In genomic region chr19:43620061-43621001, GRCh38 we compare ENCODE assay signal across 8 cellular contexts. TPM values are rescaled to one million over a fixed set of nuclear protein-coding genes. Genes with fewer than 3 reads are reported as not detected.
DNase-seq lines count a peak whose midpoint lies in the region; ATAC-seq and TF ChIP-seq lines count a peak whose summit lies in the region.

No MANE protein-coding gene starts in this region.

- H3K9me3 ChIP-seq in HAP-1 (no peaks in the 10 kb centered on the region), trophoblast cell (ENCODE audit: insufficient read depth, low read depth, low read length) (peaks cover 4% of the 10 kb centered on the region)

- H3K18ac ChIP-seq in trophoblast cell (ENCODE audit: low read length) = peak overlapping the region; percentile 16

- POLR2A ChIA-PET in activated CD4-positive, alpha-beta T cell treated with anti-CD3 and anti-CD28 coated beads for 36 hours (lab: Charles Lee) = no interaction called here

- no peak overlapping the region for H2BK12ac ChIP-seq in trophoblast cell (ENCODE audit: low read length)

- peak overlapping the region; percentile 50 for H4K91ac ChIP-seq in trophoblast cell (ENCODE audit: low read depth, low read length)

- no peak overlapping the region for H3K9ac ChIP-seq in trophoblast cell (ENCODE audit: low read length)

- H3K27me3 ChIP-seq in HAP-1 (ENCODE audit: low read depth) (no peaks in the 10 kb centered on the region), trophoblast cell (ENCODE audit: insufficient read depth, low read length) (no peaks in the 10 kb centered on the region)

- peaks cover 9% of the 10 kb centered on the region for H3K79me2 ChIP-seq in trophoblast cell (ENCODE audit: control insufficient read depth, insufficient read depth, low read length, poor library complexity)

- peaks cover 3% of the 10 kb centered on the region; the same call in 1 of the 2 replicates for H3K36me3 ChIP-seq in HAP-1 (replicated peaks)
- no peaks in the 10 kb centered on the region for H3K36me3 ChIP-seq in trophoblast cell (ENCODE audit: control insufficient read depth in 1 of 2, insufficient read depth in 2 of 2, low read length in 2 of 2)

- H3K27me3 Mint-ChIP-seq in activated CD4-positive, alpha-beta T cell treated with anti-CD3 and anti-CD28 coated beads for 36 hours = no peaks in the 10 kb centered on the region

- ATAC-seq in activated CD4-positive, alpha-beta T cell treated with anti-CD3 and anti-CD28 coated beads for 36 hours = no peak
- ATAC-seq in HG03432 (IDR thresholded peaks at IDR 0.05; ENCODE audit: unreplicated experiment) = no peak

- peak overlapping the region; percentile 99 for H3K27ac Mint-ChIP-seq in activated CD4-positive, alpha-beta T cell treated with anti-CD3 and anti-CD28 coated beads for 36 hours

- no peak overlapping the region for H3K4ac ChIP-seq in trophoblast cell (ENCODE audit: low read depth, low read length)

- intact Hi-C loops in activated CD4-positive, alpha-beta T cell treated with anti-CD3 and anti-CD28 coated beads for 36 hours (cut with DNase I, micrococcal nuclease) = loop anchor here in 1 of 2 experiments (1.0 kb wide), 1 partner anchor 19 kb away; the partner anchor contains the start of gene CADM4

- no peak overlapping the region for H3K23ac ChIP-seq in trophoblast cell (ENCODE audit: low read length)

- WGBS in trophoblast cell (ENCODE audit: extremely low coverage, insufficient coverage, insufficient read length) = no CpG with 5 or more reads among the region's 23 CpGs

- H4K12ac ChIP-seq in trophoblast cell (ENCODE audit: low read depth, low read length) = peak overlapping the region; percentile 75

- H2BK120ac ChIP-seq in trophoblast cell (ENCODE audit: insufficient read depth, low read length, poor library complexity) = no peak overlapping the region

- H4K8ac ChIP-seq in trophoblast cell (ENCODE audit: low read depth, low read length) = peak overlapping the region; percentile 99

- no peaks in the 10 kb centered on the region for H3K36me3 Mint-ChIP-seq in activated CD4-positive, alpha-beta T cell treated with anti-CD3 and anti-CD28 coated beads for 36 hours (ENCODE audit: low read depth)

- H3K4me3 Mint-ChIP-seq in activated CD4-positive, alpha-beta T cell treated with anti-CD3 and anti-CD28 coated beads for 36 hours = peak overlapping the region; percentile 94

- peak overlapping the region; percentile 78 for H3K27ac ChIP-seq in trophoblast cell (ENCODE audit: low read depth, low read length)

- in situ Hi-C loops in HAP-1 (cut with MboI; ENCODE audit: low sequenced_read_pairs) = no loop called here

- H3K4me3 ChIP-seq in HAP-1 (peak overlapping the region; percentile 55), epithelial cell of esophagus (ENCODE audit: low read length) (peak overlapping the region; percentile 75), trophoblast cell (ENCODE audit: low read depth, low read length) (peak overlapping the region; percentile 76)

- CTCF ChIA-PET in activated CD4-positive, alpha-beta T cell treated with anti-CD3 and anti-CD28 coated beads for 36 hours (lab: Charles Lee) = interaction anchor here (0.7 kb wide), 1 partner anchor 188 kb away, joined by 3 read pairs; no protein-coding TSS in a partner anchor

- H3K4me2 ChIP-seq in trophoblast cell (ENCODE audit: low read length) = peak overlapping the region; percentile 60

- H3K79me1 ChIP-seq in trophoblast cell (ENCODE audit: low read length) = peaks cover 15% of the 10 kb centered on the region

- peak overlapping the region; percentile 51 for H3K14ac ChIP-seq in trophoblast cell (ENCODE audit: low read length)

- peaks cover 7% of the 10 kb centered on the region for H3K4me1 ChIP-seq in HAP-1
- peaks cover 7 to 9% of the 10 kb centered on the region in 2 experiments for H3K4me1 ChIP-seq in trophoblast cell (ENCODE audit: control insufficient read depth in 1 of 2, insufficient read depth in 2 of 2, low read length in 2 of 2)

- H2AFZ ChIP-seq in trophoblast cell (ENCODE audit: insufficient read depth, low read length, poor library complexity) = peak overlapping the region; percentile 62

- no peak overlapping the region for H2AK5ac ChIP-seq in trophoblast cell (ENCODE audit: low read length)

- peaks cover 24% of the 10 kb centered on the region for H3K4me1 Mint-ChIP-seq in activated CD4-positive, alpha-beta T cell treated with anti-CD3 and anti-CD28 coated beads for 36 hours

- TF ChIP-seq CTCF in epithelial cell of esophagus (IDR thresholded peaks at IDR 0.05; ENCODE audit: insufficient read depth, low read depth, low read length, missing control alignments) = no peak

- DNase-seq in HAP-1 (ENCODE audit: low spot score in 2 of 2) = no peak
- no peak for DNase-seq in activated CD4-positive, alpha-beta T cell treated with anti-CD3 and anti-CD28 coated beads for 36 hours
- DNase-seq in epithelial cell of esophagus (ENCODE audit: low read depth) = no peak
- no peak for DNase-seq in trophoblast cell
- no peak for DNase-seq in NCI-H748 treated with DMSO at 0.1 percent for 48 hours (lab: John Stamatoyannopoulos, UW)
- DNase-seq in foreskin melanocyte = no peak
- DNase-seq in NCI-H146 (lab: John Stamatoyannopoulos, UW) = no peak

- no peak overlapping the region for H2BK5ac ChIP-seq in trophoblast cell (ENCODE audit: low read depth, low read length, poor library complexity)

- H3K9me3 Mint-ChIP-seq in activated CD4-positive, alpha-beta T cell treated with anti-CD3 and anti-CD28 coated beads for 36 hours (ENCODE audit: low read depth) = no peaks in the 10 kb centered on the region

RNA-seq across cellular contexts. Expression of gene ZNF428, which starts 0.9 kb away (rescaled TPM):
- total RNA-seq in activated CD4-positive, alpha-beta T cell treated with anti-CD3 and anti-CD28 coated beads for 36 hours = 10 to 100 TPM in 1 of 2 experiments, 1 to 10 TPM in 1; 9.0 to 10.1 TPM
- polyA plus RNA-seq in trophoblast cell (2013) = 14.9 and 15.3 TPM in 2 replicates

RNA-seq across cellular contexts. Expression of gene SRRM5, which starts 8.4 kb away (rescaled TPM):
- under 1 TPM; 0.37 to 0.74 TPM for total RNA-seq in activated CD4-positive, alpha-beta T cell treated with anti-CD3 and anti-CD28 coated beads for 36 hours
- 0.27 and 0.29 TPM in 2 replicates for polyA plus RNA-seq in trophoblast cell (2013)

RNA-seq across cellular contexts. Expression of gene CADM4, which starts 19.3 kb away (rescaled TPM):
- total RNA-seq in activated CD4-positive, alpha-beta T cell treated with anti-CD3 and anti-CD28 coated beads for 36 hours = under 1 TPM; 0.53 to 0.61 TPM
- polyA plus RNA-seq in trophoblast cell (2013) = 5.5 and 5.8 TPM in 2 replicates

RNA-seq across cellular contexts. Expression of gene ZNF576, which starts 23.9 kb away (rescaled TPM):
- total RNA-seq in activated CD4-positive, alpha-beta T cell treated with anti-CD3 and anti-CD28 coated beads for 36 hours = 10 to 100 TPM; 11.6 to 14.3 TPM
- polyA plus RNA-seq in trophoblast cell (2013) = 11.1 and 12.1 TPM in 2 replicates

RNA-seq across cellular contexts. Expression of gene IRGQ, which starts 24.4 kb away (rescaled TPM):
- total RNA-seq in activated CD4-positive, alpha-beta T cell treated with anti-CD3 and anti-CD28 coated beads for 36 hours = 10 to 100 TPM; 11.1 to 16.4 TPM
- polyA plus RNA-seq in trophoblast cell (2013) = 12.5 and 12.7 TPM in 2 replicates
